Comparison of ENCODE assay signal across 8 cellular contexts in the genomic region with DNA sequence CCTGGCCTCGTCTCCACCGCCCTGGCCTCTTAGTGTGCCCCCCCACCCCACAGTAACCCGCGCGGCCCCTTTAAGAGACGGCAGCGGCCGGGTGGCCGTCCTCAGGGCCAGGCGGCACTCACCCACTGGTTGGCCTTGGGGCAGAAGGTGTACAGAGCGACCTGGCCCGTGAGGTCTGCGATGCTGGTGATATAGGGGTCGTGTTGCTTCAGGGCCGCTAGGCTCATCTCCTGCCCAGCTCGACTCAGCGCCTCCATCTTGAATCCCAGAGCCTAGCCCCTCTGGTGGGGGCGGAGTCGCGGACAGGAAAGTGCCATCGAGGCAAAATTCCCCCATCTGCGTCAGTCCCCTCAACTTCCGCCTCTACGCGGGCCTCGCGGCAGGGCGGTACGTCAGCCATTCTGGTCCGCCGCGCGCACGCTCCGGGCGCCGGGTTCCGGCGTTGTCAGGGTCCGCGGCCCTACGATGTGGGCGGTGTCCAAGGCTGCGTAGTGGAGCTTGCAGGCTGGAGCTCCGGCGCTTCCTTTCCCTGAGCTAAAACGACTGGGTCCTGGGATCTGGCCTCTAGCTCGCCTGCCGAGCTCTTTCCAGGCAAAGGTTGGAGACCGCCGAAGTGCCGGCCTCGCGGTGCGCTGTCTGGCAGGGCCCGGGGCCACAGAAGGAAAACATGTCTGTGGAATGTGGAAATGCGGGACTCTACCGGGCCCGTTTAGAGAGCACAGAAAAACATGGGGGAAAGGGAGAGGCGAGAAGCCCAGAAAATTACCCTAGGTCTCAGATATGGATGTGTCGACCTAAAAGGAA. TPM values are rescaled to one million over a fixed set of nuclear protein-coding genes. Genes with fewer than 3 reads are reported as not detected.
DNase-seq lines count a peak whose midpoint lies in the region; ATAC-seq and TF ChIP-seq lines count a peak whose summit lies in the region.

A gene (minus strand): TSS at position 283 of the 804 bp plus-strand sequence. CDS start 26 bp downstream, at position 257.

- peaks cover 27% of the 10 kb centered on the region for H3K36me3 Mint-ChIP-seq in CD8-positive, alpha-beta T cell

- peaks cover 28% of the 10 kb centered on the region for H3K4me1 ChIP-seq in CD8-positive, alpha-beta T cell (ENCODE audit: insufficient read depth, low read length)

- H3K4me1 Mint-ChIP-seq in CD8-positive, alpha-beta T cell (ENCODE audit: low read depth), result peaks cover 39% of the 10 kb centered on the region

- peak within 1 kb of the TSS; percentile 95 for H3K27ac ChIP-seq in CD8-positive, alpha-beta T cell (ENCODE audit: low read depth, low read length)
- peak within 1 kb of the TSS; percentile 90 for H3K27ac ChIP-seq in HL-60 (replicated peaks)

- peak within 1 kb of the TSS; percentile 98 for H3K27ac Mint-ChIP-seq in CD8-positive, alpha-beta T cell

- no peaks in the 10 kb centered on the region for H3K9me3 Mint-ChIP-seq in CD8-positive, alpha-beta T cell

- peak; percentile 95 for ATAC-seq in CD8-positive, alpha-beta T cell
- peak; percentile 98 for ATAC-seq in GM19455 (IDR thresholded peaks at IDR 0.05; ENCODE audit: unreplicated experiment)

- intact Hi-C loops in CD8-positive, alpha-beta T cell (cut with DNase I, micrococcal nuclease), result loop anchor here (1.0 to 10.0 kb wide), 8 partner anchors 49 to 893 kb away; a partner anchor contains a TSS

- peak within 1 kb of the TSS; percentile 99 for H3K4me3 ChIP-seq in CD8-positive, alpha-beta T cell (ENCODE audit: low read depth, low read length)
- H3K4me3 ChIP-seq in HL-60 (replicated peaks; ENCODE audit: insufficient read depth, low read length), result peak within 1 kb of the TSS; percentile 96

- CTCF ChIA-PET in CD8-positive, alpha-beta T cell (lab: Charles Lee), result no interaction called here

- H3K27me3 ChIP-seq in CD8-positive, alpha-beta T cell (ENCODE audit: insufficient read depth, low read length), result no peaks in the 10 kb centered on the region
- H3K27me3 ChIP-seq in HL-60 (ENCODE audit: insufficient read depth, poor library complexity, severe bottlenecking), result no peaks in the 10 kb centered on the region

- POLR2A ChIA-PET in CD8-positive, alpha-beta T cell (lab: Charles Lee), result interaction anchor here (0.7 to 2.5 kb wide), 11 partner anchors 9 to 544 kb away, joined by 3 to 13 read pairs (median 4); a partner anchor contains a TSS

- peak within 1 kb of the TSS; percentile 99 for H3K4me3 Mint-ChIP-seq in CD8-positive, alpha-beta T cell

- no peak for TF ChIP-seq CTCF in CD8-positive, alpha-beta T cell (IDR thresholded peaks at IDR 0.05)
- no peak for TF ChIP-seq CTCF in HL-60 (IDR thresholded peaks at IDR 0.05; ENCODE audit: insufficient read depth, low read length)

- no peaks in the 10 kb centered on the region for H3K9me3 ChIP-seq in CD8-positive, alpha-beta T cell (ENCODE audit: low read length)

- DNase-seq in CD8-positive, alpha-beta T cell, result peak; percentile 91 to 98 (median 94)
- DNase-seq in HL-60 (ENCODE audit: low read depth in 1 of 2, low spot score in 1 of 2) (peak; percentile 90 to 96), NK-92 (lab: John Stamatoyannopoulos, UW; ENCODE audit: unreplicated experiment) (peak; percentile 59), lung microvascular endothelial cell (ENCODE audit: low read depth in 2 of 2) (peak; percentile 98 to 99)
- peak; percentile 83 to 90 for DNase-seq in activated CD8-positive, alpha-beta memory T cell treated with anti-CD3 and anti-CD28 coated beads for 1 hour (ENCODE audit: extremely low read depth in 1 of 2, low read depth in 1 of 2)
- peak; percentile 91 for DNase-seq in effector CD8-positive, alpha-beta T cell (lab: John Stamatoyannopoulos, UW)
- peak; percentile 87 to 91 (median 87) for DNase-seq in stimulated activated CD4-positive, alpha-beta T cell treated with anti-CD3 and anti-CD28 coated beads, TNF-alpha, amount 100 ng/mL, for 48 hours (ENCODE audit: low read depth in 3 of 3)

- H3K27me3 Mint-ChIP-seq in CD8-positive, alpha-beta T cell (ENCODE audit: low read depth), result no peaks in the 10 kb centered on the region

- H3K36me3 ChIP-seq in CD8-positive, alpha-beta T cell (ENCODE audit: insufficient read depth, low read length), result peaks cover 8% of the 10 kb centered on the region

RNA-seq across cellular contexts. Expression of the gene that starts here (rescaled TPM):
- 10 to 100 TPM; 71.8 to 80.4 TPM for total RNA-seq in CD8-positive, alpha-beta T cell
- total RNA-seq in lung microvascular endothelial cell, result 7.2 and 10.7 TPM in 2 replicates

Comparison
In these comparisons a context has a peak if more than half of its experiments do, and no peak if none do; other contexts are left out.
1. Peak in every context shown above with its lines: DNase-seq, ATAC-seq, H3K4me3 ChIP-seq and H3K27ac ChIP-seq.